ENCODE assay signal across 17 cellular contexts in genomic region chr4:1895971-1896657, GRCh38. TPM values are rescaled to one million over a fixed set of nuclear protein-coding genes. Genes with fewer than 3 reads are reported as not detected.
DNase-seq lines count a peak whose midpoint lies in the region; ATAC-seq and TF ChIP-seq lines count a peak whose summit lies in the region.
"Had no signal": no experiment of that assay in that cellular context is flagged by ENCODE, and none has a peak within 500 bp of the region (broad histone marks: within the 10 kb centered on the region; RNA-seq: fewer than 3 reads in every experiment).

No MANE protein-coding gene starts in this region.

- H3K27me3 Mint-ChIP-seq in HFFc6 (ENCODE audit: insufficient read depth) (peaks cover 1% of the 10 kb centered on the region), T-helper 17 cell (no peaks in the 10 kb centered on the region), naive B cell (no peaks in the 10 kb centered on the region)
- H3K27me3 Mint-ChIP-seq in stimulated activated naive B cell treated with anti-CD40 and anti-IgM and Interleukin-4, amounts not matched to agents 10 μg/mL and 1 μg/mL and 100 μg/mL, for 72 hours = no peaks in the 10 kb centered on the region

- H3K4me3 Mint-ChIP-seq in HFFc6 = no peak overlapping the region
- no peak overlapping the region for H3K4me3 Mint-ChIP-seq in T-helper 17 cell
- no peak overlapping the region for H3K4me3 Mint-ChIP-seq in naive B cell
- H3K4me3 Mint-ChIP-seq in stimulated activated naive B cell treated with anti-CD40 and anti-IgM and Interleukin-4, amounts not matched to agents 10 μg/mL and 1 μg/mL and 100 μg/mL, for 72 hours = no peak overlapping the region

- no peaks in the 10 kb centered on the region for H3K9me3 ChIP-seq in T-helper 17 cell (ENCODE audit: control insufficient read depth, low read length, poor library complexity, severe bottlenecking)

- H3K36me3 Mint-ChIP-seq in HFFc6 (ENCODE audit: low read depth) (peaks cover 14% of the 10 kb centered on the region), T-helper 17 cell (ENCODE audit: low read depth) (peaks cover 2% of the 10 kb centered on the region), naive B cell (peaks cover 0 to 6% of the 10 kb centered on the region in 2 donors)
- H3K36me3 Mint-ChIP-seq in stimulated activated naive B cell treated with anti-CD40 and anti-IgM and Interleukin-4, amounts not matched to agents 10 μg/mL and 1 μg/mL and 100 μg/mL, for 72 hours = peaks cover 16% of the 10 kb centered on the region in 2 donors

- H3K4me1 Mint-ChIP-seq in HFFc6 (ENCODE audit: low read depth) = peaks cover 30% of the 10 kb centered on the region
- peaks cover 24% of the 10 kb centered on the region for H3K4me1 Mint-ChIP-seq in T-helper 17 cell
- peaks cover 9 to 13% (median 12%) of the 10 kb centered on the region in 3 donors for H3K4me1 Mint-ChIP-seq in naive B cell
- peaks cover 11 to 17% of the 10 kb centered on the region in 2 donors for H3K4me1 Mint-ChIP-seq in stimulated activated naive B cell treated with anti-CD40 and anti-IgM and Interleukin-4, amounts not matched to agents 10 μg/mL and 1 μg/mL and 100 μg/mL, for 72 hours

- DNase-seq in HFFc6 = no peak
- no peak for DNase-seq in T-helper 17 cell
- no peak for DNase-seq in naive B cell
- no peak for DNase-seq in stimulated activated naive B cell treated with anti-CD40 and anti-IgM and Interleukin-4, amounts not matched to agents 10 μg/mL and 1 μg/mL and 100 μg/mL, for 72 hours
- no peak for DNase-seq in iPS-NIHi7 (ENCODE audit: extremely low spot score)
- no peak for DNase-seq in HUDEP-2 (lab: John Stamatoyannopoulos, UW; ENCODE audit: unreplicated experiment in 76 of 76)
- no peak for DNase-seq in NOMO-1 (lab: John Stamatoyannopoulos, UW; ENCODE audit: unreplicated experiment in 2 of 2)
- DNase-seq: ACHN, C1 segment of cervical spinal cord, NCI-H1417 treated with DMSO at 0.1 percent for 48 hours, NCI-H1930, NCI-H345, NCI-H524 treated with DMSO at 0.1 percent for 48 hours, PC-3, RPMI8226, SIG-M5 had no signal

- ATAC-seq in T-helper 17 cell = no peak
- ATAC-seq in naive B cell (ENCODE audit: low read depth in 2 of 2) = no peak
- ATAC-seq in stimulated activated naive B cell treated with anti-CD40 and anti-IgM and Interleukin-4, amounts not matched to agents 10 μg/mL and 1 μg/mL and 100 μg/mL, for 72 hours (replicated peaks) = no peak
- ATAC-seq: HepG2, PC-3 had no signal

- H3K27ac Mint-ChIP-seq in HFFc6 = peak overlapping the region; percentile 58
- H3K27ac Mint-ChIP-seq in T-helper 17 cell = peak overlapping the region; percentile 77
- peak overlapping the region in 4 of 6 donors; percentile 24 to 89 (median 59) for H3K27ac Mint-ChIP-seq in naive B cell
- H3K27ac Mint-ChIP-seq in stimulated activated naive B cell treated with anti-CD40 and anti-IgM and Interleukin-4, amounts not matched to agents 10 μg/mL and 1 μg/mL and 100 μg/mL, for 72 hours = peak overlapping the region; percentile 21

- TF ChIP-seq CTCF in HFFc6 (IDR thresholded peaks at IDR 0.05) = no peak

- H3K9me3 Mint-ChIP-seq in HFFc6 = no peaks in the 10 kb centered on the region
- no peaks in the 10 kb centered on the region for H3K9me3 Mint-ChIP-seq in naive B cell
- H3K9me3 Mint-ChIP-seq in stimulated activated naive B cell treated with anti-CD40 and anti-IgM and Interleukin-4, amounts not matched to agents 10 μg/mL and 1 μg/mL and 100 μg/mL, for 72 hours = no peaks in the 10 kb centered on the region

RNA-seq across cellular contexts. Expression of gene NSD2, which starts 24.9 kb away (rescaled TPM):
- 100 to 1,000 TPM in 4 of 6 experiments, 10 to 100 TPM in 2; 65.2 to 121 (median 109) TPM for total RNA-seq in HFFc6 (2021; fragmentation: NEBNext Ultra II Directional; extraction: Animal tissue kit (Norgen Biotek cat#: 25700))
- 10 to 100 TPM; 55.0 to 62.2 TPM for total RNA-seq in T-helper 17 cell
- 10 to 100 TPM in 1 of 6 donors, 1 to 10 TPM in 5; 2.0 to 15.7 (median 5.3) TPM for polyA plus RNA-seq in naive B cell (ENCODE audit: low read depth in 6 of 6)

RNA-seq across cellular contexts. Expression of gene LETM1, which starts 40.2 kb away (rescaled TPM):
- total RNA-seq in HFFc6 (2021; fragmentation: NEBNext Ultra II Directional; extraction: Animal tissue kit (Norgen Biotek cat#: 25700)) = 10 to 100 TPM; 47.4 to 64.0 (median 53.3) TPM
- 10 to 100 TPM; 34.4 to 41.4 TPM for total RNA-seq in T-helper 17 cell
- 10 to 100 TPM in 4 of 6 donors, 1 to 10 TPM in 2; 2.9 to 15.1 (median 10.8) TPM for polyA plus RNA-seq in naive B cell (ENCODE audit: low read depth in 6 of 6)

Comparison
In these comparisons a context has a peak if more than half of its experiments do, and no peak if none do; other contexts are left out.
1. H3K27ac Mint-ChIP-seq: peak in every context shown above with its lines; median percentile 77 in T-helper 17 cell; 59 in naive B cell; 58 in HFFc6; 21 in stimulated activated naive B cell treated with anti-CD40 and anti-IgM and Interleukin-4, amounts not matched to agents 10 μg/mL and 1 μg/mL and 100 μg/mL, for 72 hours.